ENCODE assay signal across 8 cellular contexts in genomic region chr16:1308036-1308976, GRCh38. TPM values are rescaled to one million over a fixed set of nuclear protein-coding genes. Genes with fewer than 3 reads are reported as not detected.
A peak's percentile ranks its signal among the peaks of the same experiment; 100 is the strongest.
DNase-seq lines count a peak whose midpoint lies in the region; ATAC-seq and TF ChIP-seq lines count a peak whose summit lies in the region.

No MANE protein-coding gene starts in this region.

- no peak for TF ChIP-seq CTCF in Peyer's patch (IDR thresholded peaks at IDR 0.05)
- TF ChIP-seq CTCF in endodermal cell (conservative IDR thresholded peaks at IDR 0.05): no peak
- TF ChIP-seq CTCF in omental fat pad (IDR thresholded peaks at IDR 0.05): no peak

- peaks cover 8 to 36% (median 29%) of the 10 kb centered on the region in 4 donors for H3K4me1 ChIP-seq in Peyer's patch
- H3K4me1 ChIP-seq in endodermal cell (ENCODE audit: control insufficient read depth, insufficient read depth, low read length): no peaks in the 10 kb centered on the region

- DNase-seq in NCI-H2029 (lab: John Stamatoyannopoulos, UW) (peak; percentile 34), NCI-H2029 treated with DMSO at 0.1 percent for 48 hours (lab: John Stamatoyannopoulos, UW) (no peak), Peyer's patch (no peak), endodermal cell (no peak), omental fat pad (ENCODE audit: low spot score) (no peak), epidermal melanocyte (ENCODE audit: insufficient read length, low spot score) (no peak)
- no peak for DNase-seq in activated effector memory CD4-positive, alpha-beta T cell treated with Interleukin-2 at 50 U/mL for 16 hours

- TF ChIP-seq POLR2A in Peyer's patch (IDR thresholded peaks at IDR 0.05): no peak

- no peaks in the 10 kb centered on the region for H3K27me3 Mint-ChIP-seq in endodermal cell (ENCODE audit: insufficient read depth)

- peaks cover 8% of the 10 kb centered on the region for H3K36me3 Mint-ChIP-seq in endodermal cell (ENCODE audit: low read depth)

- H3K4me3 ChIP-seq in Peyer's patch (peak overlapping the region; percentile 63 to 92 (median 82)), endodermal cell (ENCODE audit: low read length) (peak overlapping the region; percentile 77)

- H3K9ac ChIP-seq in endodermal cell (ENCODE audit: extremely low read depth, low read length, poor library complexity, severe bottlenecking): peak overlapping the region; percentile 100

- 5 to 67% methylated on average over 3 to 40 of the region's 43 CpGs for WGBS in endodermal cell (ENCODE audit: insufficient coverage in 1 of 2, insufficient read length in 1 of 2), 2 experiments

- H3K4me3 Mint-ChIP-seq in endodermal cell: peak overlapping the region; percentile 88

- H3K27ac Mint-ChIP-seq in endodermal cell: no peak overlapping the region

- peaks cover 11% of the 10 kb centered on the region for H3K4me1 Mint-ChIP-seq in endodermal cell

- H3K27me3 ChIP-seq in Peyer's patch (no peaks in the 10 kb centered on the region), endodermal cell (ENCODE audit: control insufficient read depth, insufficient read depth, low read length, poor library complexity, severe bottlenecking) (no peaks in the 10 kb centered on the region)

- peak; percentile 9 for ATAC-seq in HG02852 (IDR thresholded peaks at IDR 0.05; ENCODE audit: unreplicated experiment)
- peak; percentile 24 for ATAC-seq in omental fat pad (ENCODE audit: low FRiP score)

- H3K36me3 ChIP-seq in Peyer's patch (no peaks in the 10 kb centered on the region), endodermal cell (ENCODE audit: control insufficient read depth, insufficient read depth, low read length) (peaks cover 11% of the 10 kb centered on the region)

- peak overlapping the region; percentile 85 to 100 (median 94) for H3K27ac ChIP-seq in Peyer's patch
- H3K27ac ChIP-seq in endodermal cell (ENCODE audit: low read depth, low read length): peak overlapping the region; percentile 100

- H3K9me3 ChIP-seq in Peyer's patch (no peaks in the 10 kb centered on the region), endodermal cell (ENCODE audit: control insufficient read depth, low read length) (no peaks in the 10 kb centered on the region)

- H3K9me3 Mint-ChIP-seq in endodermal cell: no peaks in the 10 kb centered on the region

RNA-seq across cellular contexts. Expression of gene UBE2I, which starts 1.1 kb away (rescaled TPM):
- total RNA-seq in Peyer's patch: 100 to 1,000 TPM in 3 of 4 donors, 10 to 100 TPM in 1; 54.1 to 119 (median 107) TPM
- total RNA-seq in endodermal cell: 100 to 1,000 TPM; 250 to 294 TPM
- polyA plus RNA-seq in endodermal cell (2013, experiment 1 of 2): 223 TPM
- 222 TPM for polyA plus RNA-seq in endodermal cell (2013, experiment 2 of 2)
- total RNA-seq in omental fat pad: 10 to 100 TPM; 50.9 to 94.9 (median 72.5) TPM

RNA-seq across cellular contexts. Expression of gene BAIAP3, which starts 25.1 kb away (rescaled TPM):
- 100 to 1,000 TPM in 1 of 4 donors, 10 to 100 TPM in 3; 17.9 to 160 (median 29.0) TPM for total RNA-seq in Peyer's patch
- total RNA-seq in endodermal cell: 10 to 100 TPM; 25.0 to 43.5 TPM
- polyA plus RNA-seq in endodermal cell (2013, experiment 1 of 2): 21.8 TPM
- polyA plus RNA-seq in endodermal cell (2013, experiment 2 of 2): 19.6 TPM
- total RNA-seq in omental fat pad: 10 to 100 TPM in 1 of 4 donors, 1 to 10 TPM in 3; 1.5 to 14.2 (median 1.9) TPM

RNA-seq across cellular contexts. Expression of gene TSR3, which starts 43.4 kb away (rescaled TPM):
- total RNA-seq in Peyer's patch (10 to 100 TPM; 48.2 to 62.3 (median 53.6) TPM), endodermal cell (10 to 100 TPM; 64.9 to 67.4 TPM), omental fat pad (10 to 100 TPM; 42.4 to 78.5 (median 61.9) TPM)
- 47.0 TPM for polyA plus RNA-seq in endodermal cell (2013, experiment 1 of 2)
- 44.1 TPM for polyA plus RNA-seq in endodermal cell (2013, experiment 2 of 2)

RNA-seq across cellular contexts. Expression of gene GNPTG, which starts 43.4 kb away (rescaled TPM):
- total RNA-seq in Peyer's patch (10 to 100 TPM; 51.1 to 83.3 (median 65.0) TPM), endodermal cell (10 to 100 TPM; 34.0 to 38.4 TPM), omental fat pad (10 to 100 TPM; 48.3 to 77.1 (median 65.8) TPM)
- 22.5 TPM for polyA plus RNA-seq in endodermal cell (2013, experiment 1 of 2)
- 22.2 TPM for polyA plus RNA-seq in endodermal cell (2013, experiment 2 of 2)

RNA-seq across cellular contexts. Expression of gene TPSD1, which starts 52.4 kb away (rescaled TPM):
- 10 to 100 TPM in 3 of 4 donors, not detected in 1; 10.3 to 61.1 (median 24.1) TPM for total RNA-seq in Peyer's patch
- total RNA-seq in endodermal cell: not detected
- polyA plus RNA-seq in endodermal cell (2013, experiment 1 of 2): not detected
- polyA plus RNA-seq in endodermal cell (2013, experiment 2 of 2): not detected
- 1 to 10 TPM in 1 of 4 donors, not detected in 3; 1.2 TPM for total RNA-seq in omental fat pad
